ENCODE assay signal across 8 cellular contexts in the genomic region with DNA sequence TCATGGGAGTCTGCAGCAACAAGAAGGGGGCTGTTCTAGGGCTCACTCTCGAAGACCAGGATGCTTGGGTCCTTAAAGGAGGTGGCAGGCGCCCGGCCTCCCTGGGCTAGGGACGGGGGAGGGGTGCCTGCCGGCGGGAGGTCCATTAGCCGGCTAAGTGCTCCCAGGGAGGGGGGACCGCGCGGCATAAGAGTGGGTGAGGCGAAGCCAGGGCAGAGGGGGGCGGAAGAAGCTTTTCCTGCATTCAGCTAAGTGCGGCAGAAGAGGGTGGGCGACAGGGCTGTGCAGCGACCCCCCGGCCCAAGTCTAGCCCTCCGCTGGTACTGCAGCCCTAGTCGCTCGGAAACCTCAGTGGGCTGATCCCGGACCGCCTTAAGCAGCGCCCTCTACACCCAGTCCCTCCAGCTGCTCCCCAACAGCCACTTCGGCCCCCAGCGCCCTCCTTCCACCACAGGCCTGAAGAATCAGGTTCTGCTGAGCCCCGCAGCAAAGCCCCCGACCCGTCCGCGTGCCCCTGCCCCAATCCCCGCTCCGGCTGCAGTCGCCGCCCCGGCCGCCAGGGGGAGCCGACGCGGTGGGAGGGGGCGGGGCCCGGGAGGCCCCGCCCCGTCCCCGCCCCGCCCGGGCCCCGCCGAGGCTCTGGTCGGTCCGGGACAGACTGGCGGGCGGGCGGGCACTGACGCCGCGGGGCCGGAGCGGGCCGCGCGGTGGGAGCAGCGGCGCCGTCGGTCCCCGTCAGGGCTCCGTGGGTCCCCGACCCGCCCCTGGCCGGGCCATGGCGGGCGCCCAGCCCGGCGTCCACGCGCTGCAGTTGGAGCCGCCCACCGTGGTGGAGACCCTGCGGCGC. TPM values are rescaled to one million over a fixed set of nuclear protein-coding genes. Genes with fewer than 3 reads are reported as not detected.
DNase-seq lines count a peak whose midpoint lies in the region; ATAC-seq and TF ChIP-seq lines count a peak whose summit lies in the region.

Gene PLCB3, plus strand, starts transcription at position 656 of the 847 bp plus-strand sequence. Its CDS starts 120 bp downstream, at position 776.

- H3K9me3 ChIP-seq in SU-DHL-6 (ENCODE audit: insufficient read depth, low read length) (no peaks in the 10 kb centered on the region), adrenal gland (replicated peaks in 1 of 3) (no peaks in the 10 kb centered on the region), hepatocyte (ENCODE audit: low read depth) (no peaks in the 10 kb centered on the region)

- H3K9ac ChIP-seq in SU-DHL-6 (ENCODE audit: low read length) = peak within 1 kb of the TSS; percentile 84

- H4K20me1 ChIP-seq in SU-DHL-6 (ENCODE audit: low read depth, low read length) = no peaks in the 10 kb centered on the region
- H4K20me1 ChIP-seq in hepatocyte (ENCODE audit: insufficient read depth, poor library complexity, severe bottlenecking) = peaks cover 5% of the 10 kb centered on the region

- H3F3A ChIP-seq in SU-DHL-6 (ENCODE audit: insufficient read depth) = peaks cover 14% of the 10 kb centered on the region; the same call in 1 of the 2 replicates

- H3K36me3 ChIP-seq in SU-DHL-6 (ENCODE audit: low read length) (no peaks in the 10 kb centered on the region), adrenal gland (replicated peaks in 1 of 2) (peaks cover 0 to 17% of the 10 kb centered on the region in 2 donors), hepatocyte (replicated peaks; ENCODE audit: insufficient read depth, low read depth) (no peaks in the 10 kb centered on the region)

- H3K9me2 ChIP-seq in SU-DHL-6 (replicated peaks; ENCODE audit: insufficient read depth, low read length) (no peaks in the 10 kb centered on the region), hepatocyte (replicated peaks; ENCODE audit: insufficient read depth) (no peaks in the 10 kb centered on the region)

- H3K4me2 ChIP-seq in SU-DHL-6 (ENCODE audit: low read depth, low read length, poor library complexity, severe bottlenecking) (peak within 1 kb of the TSS; percentile 97), hepatocyte (peak within 1 kb of the TSS; percentile 99)

- ATAC-seq in HG03442 (IDR thresholded peaks at IDR 0.05; ENCODE audit: unreplicated experiment) (peak; percentile 48), HG03196 (IDR thresholded peaks at IDR 0.05; ENCODE audit: unreplicated experiment) (no peak)

- TF ChIP-seq POLR2A in adrenal gland (IDR thresholded peaks at IDR 0.05) = peak; percentile 36 to 66

- H2AFZ ChIP-seq in SU-DHL-6 (ENCODE audit: low read depth, low read length, severe bottlenecking) (peak within 1 kb of the TSS; percentile 86), hepatocyte (peak within 1 kb of the TSS; percentile 74)

- H3K27me3 ChIP-seq in SU-DHL-6 (ENCODE audit: low read length) = no peaks in the 10 kb centered on the region
- H3K27me3 ChIP-seq in adrenal gland = no peaks in the 10 kb centered on the region
- no peaks in the 10 kb centered on the region for H3K27me3 ChIP-seq in hepatocyte

- H3K27ac ChIP-seq in SU-DHL-6 (ENCODE audit: low read depth, low read length) (peak within 1 kb of the TSS; percentile 21), adrenal gland (peak within 1 kb of the TSS in 3 of 5 donors; percentile 11 to 77 (median 70)), hepatocyte (peak within 1 kb of the TSS; percentile 69)

- H3K4me3 ChIP-seq in SU-DHL-6 (ENCODE audit: insufficient read depth, low read length, poor library complexity, severe bottlenecking) (peak within 1 kb of the TSS; percentile 88), adrenal gland (peak within 1 kb of the TSS in 3 of 4 donors; percentile 28 to 94 (median 56)), hepatocyte (peak within 1 kb of the TSS; percentile 82), retinal pigment epithelial cell (ENCODE audit: low read length) (peak within 1 kb of the TSS; percentile 74)

- peaks cover 29 to 36% of the 10 kb centered on the region in 2 donors for H3K4me1 ChIP-seq in adrenal gland (replicated peaks in 1 of 2)
- peaks cover 21% of the 10 kb centered on the region for H3K4me1 ChIP-seq in hepatocyte (ENCODE audit: insufficient read depth)

- intact Hi-C loops in adrenal gland (cut with DNase I) = no loop called here

- WGBS in adrenal gland, 4 donors = 1 to 27% (median 1%) methylated on average over 3 to 79 of the region's 79 CpGs
- 0% methylated on average over 2 of the region's 79 CpGs for WGBS in hepatocyte (ENCODE audit: low lambda C conversion rate, missing lambda C conversion rate)

- TF ChIP-seq CTCF in SU-DHL-6 (IDR thresholded peaks at IDR 0.05; ENCODE audit: insufficient read depth, low read length, poor library complexity, severe bottlenecking) (peak; percentile 59), adrenal gland (IDR thresholded peaks at IDR 0.05) (peak; percentile 30 to 83 (median 77)), hepatocyte (IDR thresholded peaks at IDR 0.05; ENCODE audit: poor library complexity) (peak; percentile 81), retinal pigment epithelial cell (conservative IDR thresholded peaks at IDR 0.05; ENCODE audit: low read depth, low read length) (peak; percentile 52)

- peak; percentile 32 for DNase-seq in NK-92 treated with Interleukin-12 subunit alpha and Interleukin-12 subunit beta, amount 100 ng/mL, for 24 hours (lab: John Stamatoyannopoulos, UW)
- DNase-seq in NK-92 (lab: John Stamatoyannopoulos, UW; ENCODE audit: unreplicated experiment) (no peak), adrenal gland (peak in 3 of 7 donors; percentile 57 to 73 (median 72)), hepatocyte (ENCODE audit: low spot score) (peak; percentile 87), retinal pigment epithelial cell (ENCODE audit: low read depth) (no peak)

- peaks cover 10% of the 10 kb centered on the region; the same call in 1 of the 2 replicates for H3K79me2 ChIP-seq in SU-DHL-6 (ENCODE audit: insufficient read depth, low read length)
- peaks cover 19% of the 10 kb centered on the region for H3K79me2 ChIP-seq in hepatocyte

RNA-seq across cellular contexts. Expression of gene PLCB3, which starts in this region (rescaled TPM):
- 10 to 100 TPM; 19.4 to 65.9 (median 46.2) TPM for total RNA-seq in adrenal gland
- 10 to 100 TPM in 2 of 3 donors, 1 to 10 TPM in 1; 6.6 to 89.5 (median 31.7) TPM for polyA plus RNA-seq in adrenal gland
- total RNA-seq in hepatocyte = 21.1 and 23.5 TPM in 2 replicates
- 19.0 and 19.5 TPM in 2 replicates for polyA plus RNA-seq in hepatocyte

Comparison
In these comparisons a context has a peak if more than half of its experiments do, and no peak if none do; other contexts are left out.
1. DNase-seq: peak in NK-92 treated with Interleukin-12 subunit alpha and Interleukin-12 subunit beta, amount 100 ng/mL, for 24 hours (single experiment) and hepatocyte (single experiment); none in NK-92 (single experiment) and retinal pigment epithelial cell (single experiment).
2. Peak in every context shown above with its lines, with median percentiles within 50 percentile points of each other: H3K27ac ChIP-seq, H3K4me3 ChIP-seq and CTCF ChIP-seq.